ENCODE assay signal across 8 cellular contexts in genomic region chr1:15788624-15789301, GRCh38. TPM values are rescaled to one million over a fixed set of nuclear protein-coding genes. Genes with fewer than 3 reads are reported as not detected.
DNase-seq lines count a peak whose midpoint lies in the region; ATAC-seq and TF ChIP-seq lines count a peak whose summit lies in the region.
"Had no signal": no experiment of that assay in that cellular context is flagged by ENCODE, and none has a peak within 500 bp of the region (broad histone marks: within the 10 kb centered on the region; RNA-seq: fewer than 3 reads in every experiment).

No MANE protein-coding gene starts in this region.

- H3K4me2 ChIP-seq in PC-9 = no peak overlapping the region; the same call in 1 of the 2 replicates

- no peaks in the 10 kb centered on the region for H4K20me1 ChIP-seq in PC-9 (ENCODE audit: insufficient read depth)

- POLR2A ChIA-PET in A673 (lab: Charles Lee; ENCODE audit: low non-redundant PET) = interaction anchor here (0.6 kb wide), 2 partner anchors 77 to 197 kb away, joined by 9 to 10 read pairs; no protein-coding TSS in a partner anchor
- POLR2A ChIA-PET in PC-9 (lab: Charles Lee; ENCODE audit: unreplicated experiment) = no interaction called here

- H3K4me3 ChIP-seq in A673 (ENCODE audit: low read depth, low read length, poor library complexity, severe bottlenecking) (no peak overlapping the region), PC-9 (no peak overlapping the region), fibroblast of pulmonary artery (replicated peaks; ENCODE audit: low read depth, low read length) (no peak overlapping the region)

- H3K9me2 ChIP-seq in PC-9 (ENCODE audit: insufficient read depth) = no peaks in the 10 kb centered on the region

- H3K9me3 ChIP-seq in A673 (ENCODE audit: low read depth, low read length, poor library complexity, severe bottlenecking) (no peaks in the 10 kb centered on the region), PC-9 (ENCODE audit: insufficient read depth, low read depth) (no peaks in the 10 kb centered on the region)

- no peaks in the 10 kb centered on the region for H3K79me2 ChIP-seq in PC-9 (ENCODE audit: low read depth)

- H3K27me3 ChIP-seq in A673 (replicated peaks; ENCODE audit: insufficient read depth, low read depth, low read length, poor library complexity) (no peaks in the 10 kb centered on the region), PC-9 (ENCODE audit: insufficient read depth, low read depth) (no peaks in the 10 kb centered on the region)

- TF ChIP-seq CTCF in A673 (conservative IDR thresholded peaks at IDR 0.05; ENCODE audit: low read depth, low read length) (no peak), PC-9 (conservative IDR thresholded peaks at IDR 0.05) (no peak), fibroblast of pulmonary artery (IDR thresholded peaks at IDR 0.05; ENCODE audit: low read length, missing control alignments) (no peak)

- H3K36me3 ChIP-seq in A673 (ENCODE audit: insufficient read depth, low read length, poor library complexity, severe bottlenecking) (peaks cover 3% of the 10 kb centered on the region), PC-9 (ENCODE audit: low read depth) (no peaks in the 10 kb centered on the region)

- CTCF ChIA-PET in A673 (lab: Charles Lee) = interaction anchor here (0.7 kb wide), 1 partner anchor 180 kb away, joined by 8 read pairs; no protein-coding TSS in a partner anchor
- CTCF ChIA-PET in PC-9 (lab: Charles Lee) = interaction anchor here (0.6 kb wide), 1 partner anchor 32 kb away, joined by 3 read pairs; no protein-coding TSS in a partner anchor

- ATAC-seq in HG02885 (IDR thresholded peaks at IDR 0.05; ENCODE audit: poor library complexity, unreplicated experiment) (no peak), GM19397 (IDR thresholded peaks at IDR 0.05; ENCODE audit: unreplicated experiment) (no peak)

- no peak overlapping the region for H3K27ac ChIP-seq in A673 (ENCODE audit: low read depth, low read length, poor library complexity, severe bottlenecking)
- H3K27ac ChIP-seq in PC-9 = peak overlapping the region; percentile 74

- H3K4me1 ChIP-seq in A673 (ENCODE audit: insufficient read depth, low read length, poor library complexity, severe bottlenecking) (no peaks in the 10 kb centered on the region), PC-9 (replicated peaks; ENCODE audit: insufficient read depth) (peaks cover 36% of the 10 kb centered on the region)

- BruUV-seq in A673 (replicated peaks; lab: Mats Ljungman, UMichigan) (no TSS peak), PC-9 (replicated peaks; lab: Mats Ljungman, UMichigan) (no TSS peak)

- intact Hi-C loops in A673 (cut with micrococcal nuclease; ENCODE audit: unreplicated experiment) (no loop called here), PC-9 (cut with micrococcal nuclease; ENCODE audit: unreplicated experiment) (no loop called here)

- no peak overlapping the region for H2AFZ ChIP-seq in PC-9

- DNase-seq in A673 (ENCODE audit: low spot score) = peak; percentile 65
- DNase-seq in PC-9 = peak in 1 of 2 experiments; percentile 53
- peak; percentile 81 for DNase-seq in fibroblast of pulmonary artery (ENCODE audit: low read depth)
- DNase-seq in DMS153 treated with DMSO at 0.1 percent for 48 hours (lab: John Stamatoyannopoulos, UW; ENCODE audit: unreplicated experiment) = no peak
- DNase-seq: NCI-H1092 treated with DMSO at 0.1 percent for 48 hours, RPMI8226 had no signal

- peaks cover 20% of the 10 kb centered on the region for H3F3A ChIP-seq in PC-9 (ENCODE audit: insufficient read depth, low read depth)

RNA-seq across cellular contexts. Expression of gene UQCRHL, which starts 18.7 kb away (rescaled TPM):
- total RNA-seq in A673 (2021) (3.1 and 4.1 TPM in 2 replicates), PC-9 (2021) (4.9 and 5.1 TPM in 2 replicates)

RNA-seq across cellular contexts. Expression of gene FBLIM1, which starts 30.2 kb away (rescaled TPM):
- total RNA-seq in A673 (2021) (38.9 and 39.3 TPM in 2 replicates), PC-9 (2021) (57.2 and 114 TPM in 2 replicates)

RNA-seq across cellular contexts. Expression of gene TMEM82, which starts 46.5 kb away (rescaled TPM):
- total RNA-seq in A673 (2021) (not detected in 2 replicates), PC-9 (2021) (not detected in 2 replicates)

RNA-seq across cellular contexts. Expression of gene SLC25A34, which starts 52.7 kb away (rescaled TPM):
- total RNA-seq in A673 (2021) = 3.2 TPM in 2 replicates
- total RNA-seq in PC-9 (2021) = 1.4 and 1.7 TPM in 2 replicates

RNA-seq across cellular contexts. Expression of gene SPEN, which starts 58.7 kb away (rescaled TPM):
- total RNA-seq in A673 (2021) (70.3 and 74.3 TPM in 2 replicates), PC-9 (2021) (44.9 and 46.8 TPM in 2 replicates)
